Comparison of ENCODE assay signal across 8 cellular contexts in genomic region chr6:157873735-157874344, GRCh38. TPM values are rescaled to one million over a fixed set of nuclear protein-coding genes. Genes with fewer than 3 reads are reported as not detected.
A peak's percentile ranks its signal among the peaks of the same experiment; 100 is the strongest.
DNase-seq lines count a peak whose midpoint lies in the region; ATAC-seq and TF ChIP-seq lines count a peak whose summit lies in the region.

No MANE protein-coding gene starts in this region.

- peak; percentile 98 for ATAC-seq in HCT116

- no peaks in the 10 kb centered on the region for H3K9me2 ChIP-seq in HCT116 (ENCODE audit: insufficient read depth)

- POLR2A ChIA-PET in HCT116 (lab: Charles Lee): no interaction called here

- RAD21 ChIA-PET in HCT116 (lab: Charles Lee; ENCODE audit: low non-redundant PET in 1 of 2, low total read pairs in 2 of 2, uncharacterized antibody in 2 of 2, unreplicated experiment in 2 of 2): interaction anchor here (0.8 to 2.0 kb wide), 4 partner anchors 109 to 117 kb away, joined by 3 to 9 read pairs (median 5); no protein-coding TSS in a partner anchor

- peak; percentile 95 for TF ChIP-seq RAD21 in HCT116 (IDR thresholded peaks at IDR 0.05; ENCODE audit: low read depth)

- no peaks in the 10 kb centered on the region for H4K20me1 ChIP-seq in HCT116 (ENCODE audit: insufficient read depth)

- 67 to 72% methylated on average over 9 of the region's 9 CpGs for WGBS in lower leg skin, 2 donors

- CTCF ChIA-PET in HCT116 (lab: Charles Lee): interaction anchor here (0.7 to 2.2 kb wide), 15 partner anchors 10 to 559 kb away, joined by 3 to 31 read pairs (median 4); no protein-coding TSS in a partner anchor

- H2AFZ ChIP-seq in HCT116 (ENCODE audit: low read depth, low read length, poor library complexity, severe bottlenecking): no peak overlapping the region

- H3K4me1 ChIP-seq in HCT116 (ENCODE audit: control insufficient read depth in 1 of 2, insufficient read depth in 2 of 2, low read length in 2 of 2): no peaks in the 10 kb centered on the region

- no TSS peak for BruUV-seq in HCT116 (replicated peaks; lab: Mats Ljungman, UMichigan)

- peak; percentile 86 for DNase-seq in ELF-1 (ENCODE audit: low read depth, low spot score)
- DNase-seq in HCT116 (ENCODE audit: low read depth, low spot score): peak; percentile 50
- peak; percentile 8 to 33 for DNase-seq in NCI-H1930 (lab: John Stamatoyannopoulos, UW)
- DNase-seq in activated CD4-positive, alpha-beta T cell treated with anti-CD3 and anti-CD28 coated beads for 4 hours: peak; percentile 80 to 86
- peak; percentile 79 for DNase-seq in choroid plexus epithelial cell (ENCODE audit: low read depth)
- DNase-seq in lower leg skin (ENCODE audit: low spot score in 2 of 2): peak; percentile 57 to 95
- DNase-seq in stimulated activated CD8-positive, alpha-beta memory T cell treated with anti-CD3 and anti-CD28 coated beads, Interleukin-15, amount 100 ng/mL, for 1 hour (ENCODE audit: low read depth): peak; percentile 67
- DNase-seq in mesenteric fat pad (ENCODE audit: low spot score): no peak

- H3K4me2 ChIP-seq in HCT116 (ENCODE audit: low read length): no peak overlapping the region

- H3K9me3 ChIP-seq in HCT116 (ENCODE audit: control insufficient read depth in 1 of 2, insufficient read depth in 1 of 2, low read depth in 1 of 2, low read length in 2 of 2): no peaks in the 10 kb centered on the region

- TF ChIP-seq POLR2A in HCT116 (IDR thresholded peaks at IDR 0.05; ENCODE audit: borderline replicate concordance, extremely low read depth, insufficient read depth, insufficient read length): no peak
- TF ChIP-seq POLR2A in lower leg skin (IDR thresholded peaks at IDR 0.05): no peak

- TF ChIP-seq CTCF in HCT116 (IDR thresholded peaks at IDR 0.05 in 2 of 3, conservative IDR thresholded peaks at IDR 0.05 in 1 of 3; ENCODE audit: borderline replicate concordance in 1 of 3, insufficient read depth in 1 of 3, low read depth in 2 of 3, low read length in 2 of 3) (peak; percentile 88 to 92 (median 89); a peak in 5 of 6 replicates), choroid plexus epithelial cell (conservative IDR thresholded peaks at IDR 0.05; ENCODE audit: low read depth, low read length) (peak; percentile 89), lower leg skin (IDR thresholded peaks at IDR 0.05) (peak in 1 of 3 donors; percentile 49)

- H3K27ac ChIP-seq in HCT116 (ENCODE audit: low read depth, low read length): no peak overlapping the region

- no peaks in the 10 kb centered on the region for H3K27me3 ChIP-seq in HCT116 (ENCODE audit: insufficient read depth, low read length)

- H3K79me2 ChIP-seq in HCT116 (ENCODE audit: insufficient read depth, low read length): no peaks in the 10 kb centered on the region

- H3K9ac ChIP-seq in HCT116 (ENCODE audit: low read length): no peak overlapping the region

- H3K4me3 ChIP-seq in HCT116 (replicated peaks in 1 of 2; ENCODE audit: low read depth in 1 of 2, low read length in 2 of 2) (no peak overlapping the region), choroid plexus epithelial cell (ENCODE audit: low read depth, low read length) (no peak overlapping the region), lower leg skin (ENCODE audit: low read depth, poor library complexity, severe bottlenecking) (no peak overlapping the region)

- peaks cover 7 to 13% of the 10 kb centered on the region in 2 experiments; a peak in 2 of 4 replicates for H3K36me3 ChIP-seq in HCT116 (ENCODE audit: control insufficient read depth in 1 of 2, insufficient read depth in 2 of 2, low read length in 2 of 2)

- intact Hi-C loops in HCT116 (cut with micrococcal nuclease) (loop anchor here (1.0 to 10.0 kb wide), 4 partner anchors 52 to 557 kb away; partner anchors contain the start of gene SNX9), lower leg skin (cut with DNase I; ENCODE audit: low total_unique reads) (loop anchor here (2.0 kb wide), 1 partner anchor 17 kb away; no protein-coding TSS in a partner anchor)

TF ChIP-seq in HCT116, 20 proteins besides CTCF, POLR2A, EP300 and RAD21:
- TF ChIP-seq ATF3 (IDR thresholded peaks at IDR 0.05): no peak
- TF ChIP-seq POLR2AphosphoS5 (IDR thresholded peaks at IDR 0.05; ENCODE audit: low read depth, low read length): no peak
- TF ChIP-seq EGR1 (IDR thresholded peaks at IDR 0.05; ENCODE audit: low read depth): no peak
- no peak for TF ChIP-seq ZNF274 (IDR thresholded peaks at IDR 0.05; ENCODE audit: low read depth, low read length)
- no peak for TF ChIP-seq ZFX (IDR thresholded peaks at IDR 0.05)
- no peak for TF ChIP-seq JUND (IDR thresholded peaks at IDR 0.05)
- no peak for TF ChIP-seq TCF7L2 (IDR thresholded peaks at IDR 0.05; ENCODE audit: borderline replicate concordance, extremely low read depth, insufficient read depth, insufficient read length)
- TF ChIP-seq ELF1 (IDR thresholded peaks at IDR 0.05; ENCODE audit: borderline replicate concordance, low read depth): no peak
- no peak for TF ChIP-seq CBX3 (IDR thresholded peaks at IDR 0.05; ENCODE audit: low read depth)
- TF ChIP-seq YY1 (IDR thresholded peaks at IDR 0.05; ENCODE audit: extremely low read depth, insufficient replicate concordance, low read depth, low read length): no peak
- TF ChIP-seq MAX (IDR thresholded peaks at IDR 0.05): no peak
- no peak for TF ChIP-seq SRF (IDR thresholded peaks at IDR 0.05; ENCODE audit: low read depth)
- TF ChIP-seq FOSL1 (IDR thresholded peaks at IDR 0.05; ENCODE audit: low read depth): no peak
- TF ChIP-seq SP1 (IDR thresholded peaks at IDR 0.05; ENCODE audit: low read depth): no peak
- TF ChIP-seq EZH2 (IDR thresholded peaks at IDR 0.05): no peak
- TF ChIP-seq CEBPB (IDR thresholded peaks at IDR 0.05; ENCODE audit: low read depth): no peak
- no peak for TF ChIP-seq EZH2phosphoT487 (IDR thresholded peaks at IDR 0.05; ENCODE audit: borderline replicate concordance)
- no peak for TF ChIP-seq REST (IDR thresholded peaks at IDR 0.05; ENCODE audit: low read depth)
- TF ChIP-seq SIN3A (IDR thresholded peaks at IDR 0.05; ENCODE audit: low read depth): no peak

RNA-seq across cellular contexts. Expression of gene SNX9, which starts 50.8 kb away (rescaled TPM):
- total RNA-seq in HCT116 (2021; ENCODE audit: unreplicated experiment) (42.5 TPM), lower leg skin (10 to 100 TPM; 37.4 to 59.5 (median 46.7) TPM), mesenteric fat pad (86.9 TPM)
- 27.3 and 33.3 TPM in 2 replicates for polyA plus RNA-seq in HCT116 (2012)
